In genomic region chr17:41894791-41895331, GRCh38 we compare ENCODE assay signal across 1 cellular context.
TF ChIP-seq lines count a peak whose summit lies in the region.

No MANE protein-coding gene starts in this region.

TF ChIP-seq in endothelial cell of umbilical vein, 7 proteins besides CTCF, POLR2A, EP300 and RAD21:
- TF ChIP-seq GATA2 (IDR thresholded peaks at IDR 0.05; ENCODE audit: insufficient read depth, insufficient read length, low read depth, low read length) (no peak), FOS (IDR thresholded peaks at IDR 0.05; ENCODE audit: borderline replicate concordance, insufficient read depth, low read length) (no peak), POLR2AphosphoS5 (IDR thresholded peaks at IDR 0.05; ENCODE audit: insufficient read depth, low read depth, low read length) (no peak), MYC (IDR thresholded peaks at IDR 0.05; ENCODE audit: low read depth, low read length) (no peak), JUN (IDR thresholded peaks at IDR 0.05; ENCODE audit: borderline replicate concordance, insufficient read depth, insufficient read length, low read depth) (no peak), EZH2 (IDR thresholded peaks at IDR 0.05; ENCODE audit: borderline replicate concordance, low read depth, low read length, severe bottlenecking) (no peak), MAX (IDR thresholded peaks at IDR 0.05; ENCODE audit: insufficient read depth, insufficient read length) (no peak)
